In the genomic region with DNA sequence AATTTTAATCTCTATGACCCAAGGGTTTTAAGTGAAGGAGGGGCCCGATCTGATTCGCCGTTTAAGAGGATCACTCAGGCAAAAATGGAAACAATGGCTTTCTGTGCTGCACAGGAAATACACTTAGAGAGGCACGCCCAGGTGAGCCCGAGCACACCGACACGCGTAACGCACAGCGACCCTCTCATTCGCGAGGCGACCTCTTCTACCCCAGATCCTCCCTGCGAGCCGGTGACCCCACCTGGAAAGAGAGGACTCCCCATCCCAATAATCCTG, we compare ENCODE assay signal across 8 cellular contexts. TPM values are rescaled to one million over a fixed set of nuclear protein-coding genes. Genes with fewer than 3 reads are reported as not detected.
DNase-seq lines count a peak whose midpoint lies in the region; ATAC-seq and TF ChIP-seq lines count a peak whose summit lies in the region.

No MANE protein-coding gene starts in this region.

- H4K12ac ChIP-seq in trophoblast cell (ENCODE audit: low read depth, low read length) = no peak overlapping the region

- H3K36me3 Mint-ChIP-seq in effector memory CD8-positive, alpha-beta T cell (ENCODE audit: insufficient read depth) = peaks cover 30% of the 10 kb centered on the region

- peaks cover 7% of the 10 kb centered on the region; the same call in 1 of the 2 replicates for H3K79me2 ChIP-seq in DOHH2 (ENCODE audit: control insufficient read depth, low read length)
- peaks cover 6% of the 10 kb centered on the region for H3K79me2 ChIP-seq in trophoblast cell (ENCODE audit: control insufficient read depth, insufficient read depth, low read length, poor library complexity)

- H3K4me1 ChIP-seq in DOHH2 (ENCODE audit: control insufficient read depth, low read length) = peaks cover 31% of the 10 kb centered on the region
- peaks cover 9 to 12% of the 10 kb centered on the region in 2 experiments for H3K4me1 ChIP-seq in trophoblast cell (ENCODE audit: control insufficient read depth in 1 of 2, insufficient read depth in 2 of 2, low read length in 2 of 2)

- H3F3A ChIP-seq in DOHH2 (ENCODE audit: control insufficient read depth, insufficient read depth) = peaks cover 6% of the 10 kb centered on the region

- H3K23ac ChIP-seq in trophoblast cell (ENCODE audit: low read length) = no peak overlapping the region

- H3K36me3 ChIP-seq in DOHH2 (ENCODE audit: control insufficient read depth, low read length) (no peaks in the 10 kb centered on the region), trophoblast cell (ENCODE audit: control insufficient read depth in 1 of 2, insufficient read depth in 2 of 2, low read length in 2 of 2) (peaks cover 2 to 4% of the 10 kb centered on the region in 2 experiments)

- peak overlapping the region; percentile 61 for H4K8ac ChIP-seq in trophoblast cell (ENCODE audit: low read depth, low read length)

- H3K27ac Mint-ChIP-seq in effector memory CD8-positive, alpha-beta T cell = peak overlapping the region; percentile 67 to 85

- peak overlapping the region; percentile 65 for H2AFZ ChIP-seq in trophoblast cell (ENCODE audit: insufficient read depth, low read length, poor library complexity)

- peak overlapping the region; percentile 74 for H4K91ac ChIP-seq in trophoblast cell (ENCODE audit: low read depth, low read length)

- peak overlapping the region; percentile 84 to 86 for H3K4me3 Mint-ChIP-seq in effector memory CD8-positive, alpha-beta T cell

- no peak overlapping the region for H2AK5ac ChIP-seq in trophoblast cell (ENCODE audit: low read length)

- no peaks in the 10 kb centered on the region for H4K20me1 ChIP-seq in DOHH2 (ENCODE audit: control insufficient read depth, insufficient read depth, low read depth, low read length)

- peak overlapping the region; percentile 75 for H3K4me2 ChIP-seq in DOHH2 (ENCODE audit: low read length)
- H3K4me2 ChIP-seq in trophoblast cell (ENCODE audit: low read length) = peak overlapping the region; percentile 75

- H3K14ac ChIP-seq in trophoblast cell (ENCODE audit: low read length) = peak overlapping the region; percentile 16

- H3K9me3 ChIP-seq in DOHH2 (ENCODE audit: control insufficient read depth, insufficient read depth, low read length) (no peaks in the 10 kb centered on the region), trophoblast cell (ENCODE audit: insufficient read depth, low read depth, low read length) (no peaks in the 10 kb centered on the region)

- H3K9me3 Mint-ChIP-seq in effector memory CD8-positive, alpha-beta T cell = no peaks in the 10 kb centered on the region

- peak overlapping the region; percentile 29 for H3K27ac ChIP-seq in DOHH2 (ENCODE audit: low read depth, low read length)
- H3K27ac ChIP-seq in trophoblast cell (ENCODE audit: low read depth, low read length) = peak overlapping the region; percentile 57

- H3K4me1 Mint-ChIP-seq in effector memory CD8-positive, alpha-beta T cell (ENCODE audit: low read depth in 2 of 2) = peaks cover 30 to 32% of the 10 kb centered on the region in 2 donors

- peak overlapping the region; percentile 36 for H3K18ac ChIP-seq in trophoblast cell (ENCODE audit: low read length)

- H3K4me3 ChIP-seq in DOHH2 (ENCODE audit: low read length) (peak overlapping the region; percentile 78), trophoblast cell (ENCODE audit: low read depth, low read length) (peak overlapping the region; percentile 80)

- no peaks in the 10 kb centered on the region for H3K27me3 ChIP-seq in DOHH2 (ENCODE audit: control insufficient read depth, low read length)
- no peaks in the 10 kb centered on the region for H3K27me3 ChIP-seq in trophoblast cell (ENCODE audit: insufficient read depth, low read length)

- DNase-seq in NCI-H1105 treated with DMSO at 0.1 percent for 48 hours (lab: John Stamatoyannopoulos, UW) = peak; percentile 12
- no peak for DNase-seq in effector memory CD8-positive, alpha-beta T cell
- DNase-seq in trophoblast cell = peak; percentile 53 to 61
- DNase-seq in OCI-M2 (lab: John Stamatoyannopoulos, UW; ENCODE audit: unreplicated experiment) = no peak
- DNase-seq in GOT3 (lab: John Stamatoyannopoulos, UW) = no peak
- no peak for DNase-seq in AML-193 (lab: John Stamatoyannopoulos, UW)

- H3K27me3 Mint-ChIP-seq in effector memory CD8-positive, alpha-beta T cell = no peaks in the 10 kb centered on the region

- H3K9me2 ChIP-seq in DOHH2 (replicated peaks; ENCODE audit: control insufficient read depth, low read length) = no peaks in the 10 kb centered on the region

- ATAC-seq in GM21717 (IDR thresholded peaks at IDR 0.05; ENCODE audit: unreplicated experiment) = peak; percentile 20
- peak; percentile 40 for ATAC-seq in effector memory CD8-positive, alpha-beta T cell (replicated peaks)

- peak overlapping the region; percentile 18 for H3K4ac ChIP-seq in trophoblast cell (ENCODE audit: low read depth, low read length)

- peaks cover 14% of the 10 kb centered on the region for H3K79me1 ChIP-seq in trophoblast cell (ENCODE audit: low read length)

- peak overlapping the region; percentile 35 for H2BK5ac ChIP-seq in trophoblast cell (ENCODE audit: low read depth, low read length, poor library complexity)

- WGBS in trophoblast cell (ENCODE audit: extremely low coverage, insufficient coverage, insufficient read length) = no CpG with 5 or more reads among the region's 15 CpGs

- H3K9ac ChIP-seq in trophoblast cell (ENCODE audit: low read length) = peak overlapping the region; percentile 76

- no peak overlapping the region for H2BK12ac ChIP-seq in trophoblast cell (ENCODE audit: low read length)

- peak overlapping the region; percentile 48 for H2BK120ac ChIP-seq in trophoblast cell (ENCODE audit: insufficient read depth, low read length, poor library complexity)

- no peak for TF ChIP-seq CTCF in DOHH2 (IDR thresholded peaks at IDR 0.05; ENCODE audit: low read depth, low read length, poor library complexity, severe bottlenecking)

RNA-seq across cellular contexts. Expression of a gene that starts 0.2 kb away (rescaled TPM):
- polyA plus RNA-seq in trophoblast cell (2013) = 25.0 and 26.7 TPM in 2 replicates

RNA-seq across cellular contexts. Expression of a gene that starts 5.5 kb away (rescaled TPM):
- 0.12 and 0.24 TPM in 2 replicates for polyA plus RNA-seq in trophoblast cell (2013)

RNA-seq across cellular contexts. Expression of a gene that starts 27.5 kb away (rescaled TPM):
- polyA plus RNA-seq in trophoblast cell (2013) = 86.9 and 89.2 TPM in 2 replicates

RNA-seq across cellular contexts. Expression of a gene that starts 29.6 kb away (rescaled TPM):
- 45.3 and 47.5 TPM in 2 replicates for polyA plus RNA-seq in trophoblast cell (2013)

RNA-seq across cellular contexts. Expression of a gene that starts 46.6 kb away (rescaled TPM):
- polyA plus RNA-seq in trophoblast cell (2013) = 4.5 and 5.1 TPM in 2 replicates

Comparison
In these comparisons a context has a peak if more than half of its experiments do, and no peak if none do; other contexts are left out.
1. DNase-seq: peak in NCI-H1105 treated with DMSO at 0.1 percent for 48 hours (single experiment) and trophoblast cell (2 of 2); none in effector memory CD8-positive, alpha-beta T cell (0 of 3), OCI-M2 (single experiment), GOT3 (single experiment) and AML-193 (0 of 2).